In the genomic region with DNA sequence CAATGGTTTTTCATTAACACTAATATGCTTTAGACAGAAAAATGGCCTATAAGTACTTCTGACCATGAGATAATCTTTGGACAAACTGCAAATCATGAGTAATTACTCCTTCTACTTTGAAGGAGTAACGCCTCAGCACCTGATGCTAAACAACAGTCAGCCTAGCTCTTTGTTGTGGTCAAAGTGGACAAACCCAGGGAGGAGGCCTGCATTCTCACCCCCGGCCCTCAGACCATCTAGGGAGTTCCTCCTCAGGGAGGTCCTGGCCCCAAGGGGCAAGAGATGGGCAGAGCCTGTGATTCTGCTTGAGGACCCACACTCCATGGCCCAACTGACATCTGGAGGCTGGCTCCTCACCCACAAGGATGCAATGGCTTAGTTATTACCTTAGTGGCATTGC, we compare ENCODE assay signal across 30 cellular contexts. TPM values are rescaled to one million over a fixed set of nuclear protein-coding genes. Genes with fewer than 3 reads are reported as not detected.
DNase-seq lines count a peak whose midpoint lies in the region; ATAC-seq and TF ChIP-seq lines count a peak whose summit lies in the region.
"Had no signal": no experiment of that assay in that cellular context is flagged by ENCODE, and none has a peak within 500 bp of the region (broad histone marks: within the 10 kb centered on the region; RNA-seq: fewer than 3 reads in every experiment).

No MANE protein-coding gene starts in this region.

- no peak for ATAC-seq in RWPE2 (ENCODE audit: low read depth)
- no peak for ATAC-seq in HG02870 (IDR thresholded peaks at IDR 0.05; ENCODE audit: unreplicated experiment)
- ATAC-seq: A549, foreskin keratinocyte had no signal

- H3K9me3 ChIP-seq in RWPE2 (ENCODE audit: severe bottlenecking) (no peaks in the 10 kb centered on the region), uterus (no peaks in the 10 kb centered on the region)
- H3K9me3 ChIP-seq: A549, BE2C, Caco-2, spleen, tibial artery had no signal

- no peaks in the 10 kb centered on the region for H3K27me3 ChIP-seq in RWPE2 (ENCODE audit: insufficient read depth, poor library complexity, severe bottlenecking)
- H3K27me3 ChIP-seq in uterus, result no peaks in the 10 kb centered on the region
- H3K27me3 ChIP-seq: BE2C, foreskin keratinocyte, spleen, tibial artery had no signal

- H3K4me3 ChIP-seq in RWPE2 (ENCODE audit: severe bottlenecking) (no peak overlapping the region), uterus (no peak overlapping the region)
- H3K4me3 ChIP-seq: A549, spleen, tibial artery had no signal

- H3K4me1 ChIP-seq in RWPE2 (ENCODE audit: insufficient read depth, poor library complexity, severe bottlenecking), result peaks cover 12% of the 10 kb centered on the region
- no peaks in the 10 kb centered on the region for H3K4me1 ChIP-seq in uterus
- H3K4me1 ChIP-seq: Caco-2 had no signal

- DNase-seq in activated T-cell treated with anti-CD3 and anti-CD28 coated beads, Interleukin-2, amount 50 U/mL, for 48 hours, result peak; percentile 4 to 6
- DNase-seq in activated T-cell treated with anti-CD3 and anti-CD28 coated beads for 4 hours (no peak), RWPE2 (ENCODE audit: low spot score) (peak; percentile 17), kidney tubule cell (ENCODE audit: low spot score) (peak; percentile 52), uterus (peak in 1 of 2 donors; percentile 11), GM19238 (ENCODE audit: insufficient read length, low spot score) (no peak), cardiac septum (ENCODE audit: low spot score) (no peak)
- DNase-seq: activated CD4-positive, alpha-beta T cell treated with anti-CD3 and anti-CD28 coated beads, Interleukin-2, amount 50 U/mL, for 4 hours; activated naive CD4-positive, alpha-beta T cell treated with Interleukin-2 at 50 U/mL for 16 hours; activated T-cell treated with anti-CD3 and anti-CD28 coated beads, Interleukin-2, amount 50 U/mL, for 24 hours; BE2C; Caco-2; cerebellar nuclear complex; DND-41; effector CD4-positive, alpha-beta T cell; foreskin keratinocyte; H9; NCI-H1436 treated with DMSO at 0.1 percent for 48 hours; NCI-H2171; NCI-H526; retina; spleen; stimulated activated CD4-positive, alpha-beta T cell treated with anti-CD3 and anti-CD28 coated beads, Interleukin-4, amount 100 ng/mL, for 24 hours; stimulated activated naive CD4-positive, alpha-beta T cell treated with Interleukin-2 at 50 U/mL for 16 hours; T-helper 2 cell; WERI-Rb-1 had no signal

- intact Hi-C loops in uterus (cut with DNase I; ENCODE audit: low total_unique reads), result no loop called here
- intact Hi-C loops in cardiac septum (cut with DNase I), result no loop called here

- TF ChIP-seq POLR2A in uterus (IDR thresholded peaks at IDR 0.05), result no peak

- TF ChIP-seq CTCF in RWPE2 (IDR thresholded peaks at IDR 0.05; ENCODE audit: poor library complexity, severe bottlenecking) (no peak), uterus (IDR thresholded peaks at IDR 0.05) (no peak)

- no peak overlapping the region for H3K27ac ChIP-seq in RWPE2 (ENCODE audit: poor library complexity, severe bottlenecking)
- peak overlapping the region; percentile 2 to 17 for H3K27ac ChIP-seq in uterus
- H3K27ac ChIP-seq: A549, foreskin keratinocyte, spleen, tibial artery, WERI-Rb-1 had no signal

- no peaks in the 10 kb centered on the region for H3K36me3 ChIP-seq in RWPE2 (ENCODE audit: low read depth)
- no peaks in the 10 kb centered on the region for H3K36me3 ChIP-seq in uterus
- H3K36me3 ChIP-seq: BE2C had no signal

RNA-seq across cellular contexts. Expression of gene ANGPTL2, which starts 48.2 kb away (rescaled TPM):
- total RNA-seq in uterus (10 to 100 TPM; 10.2 to 65.3 (median 32.0) TPM), cardiac septum (41.4 TPM)
- total RNA-seq: Caco-2, MCF 10A had no signal

Comparison
In these comparisons a context has a peak if more than half of its experiments do, and no peak if none do; other contexts are left out.
1. DNase-seq: peak in activated T-cell treated with anti-CD3 and anti-CD28 coated beads, Interleukin-2, amount 50 U/mL, for 48 hours (2 of 2), RWPE2 (single experiment) and kidney tubule cell (single experiment); none in activated T-cell treated with anti-CD3 and anti-CD28 coated beads for 4 hours (single experiment), GM19238 (single experiment) and cardiac septum (single experiment).